Comparison of ENCODE assay signal across 32 cellular contexts in the genomic region with DNA sequence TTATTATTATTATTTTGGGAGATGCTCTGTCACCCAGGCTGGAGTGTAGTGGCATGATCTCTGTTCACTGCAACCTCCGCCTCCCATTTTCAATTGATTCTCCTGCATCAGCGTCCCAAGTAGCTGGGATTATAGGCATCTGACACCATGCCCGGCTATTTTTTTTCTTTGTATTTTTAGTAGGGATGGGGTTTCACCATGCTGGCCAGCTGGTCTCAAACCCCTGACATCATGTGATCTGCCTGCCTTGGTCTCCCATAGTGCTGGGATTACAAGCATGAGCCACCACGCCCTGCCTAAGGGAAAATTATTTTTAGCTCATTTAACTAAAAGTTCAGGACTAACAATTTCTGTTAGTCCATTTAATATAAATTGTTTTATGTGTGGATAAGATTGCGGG.
"Had no signal": no experiment of that assay in that cellular context is flagged by ENCODE, and none has a peak within 500 bp of the region (broad histone marks: within the 10 kb centered on the region; RNA-seq: fewer than 3 reads in every experiment).

No MANE protein-coding gene starts in this region.

- H3K4me3 ChIP-seq: adrenal gland, ascending aorta, body of pancreas, breast epithelium, cardiac muscle cell had no signal

- H3K27me3 ChIP-seq: adrenal gland, ascending aorta, body of pancreas, brain microvascular endothelial cell, breast epithelium, cardiac muscle cell had no signal

- H3K9me3 ChIP-seq: adrenal gland, ascending aorta, body of pancreas, breast epithelium had no signal

- H3K4me1 ChIP-seq: adrenal gland, ascending aorta, body of pancreas, breast epithelium had no signal

- ATAC-seq: activated naive CD4-positive, alpha-beta T cell treated with anti-CD3 and anti-CD28 coated beads, Interleukin-2, amount 50 U/mL, for 72 hours; activated naive CD8-positive, alpha-beta T cell treated with anti-CD3 and anti-CD28 coated beads, Interleukin-2, amount 50 U/mL, for 24 hours; activated T-cell treated with anti-CD3 and anti-CD28 coated beads, Interleukin-2, amount 50 U/mL, for 4 hours; activated T-cell treated with anti-CD3 and anti-CD28 coated beads, Interleukin-2, amount 50 U/mL, for 72 hours; activated T-helper 17 cell treated with anti-CD3 and anti-CD28 coated beads, Interleukin-2, amount 50 U/mL, for 72 hours; body of pancreas had no signal

- H3K27ac ChIP-seq: adrenal gland, ascending aorta, body of pancreas, brain microvascular endothelial cell, breast epithelium, cardiac muscle cell had no signal

- DNase-seq: activated CD8-positive, alpha-beta memory T cell treated with anti-CD3 and anti-CD28 coated beads, Interleukin-2, amount 50 U/mL, for 48 hours; activated effector memory CD4-positive, alpha-beta T cell treated with anti-CD3 and anti-CD28 coated beads, Interleukin-2, amount 50 U/mL, for 16 hours; activated gamma-delta T cell; activated gamma-delta T cell treated with Interleukin-2 at 50 U/mL for 16 hours; activated naive CD4-positive, alpha-beta T cell; activated naive CD4-positive, alpha-beta T cell treated with anti-CD3 and anti-CD28 coated beads for 36 hours; activated naive CD4-positive, alpha-beta T cell treated with anti-CD3 and anti-CD28 coated beads, Interleukin-2, amount 10 ng/mL, durations not matched to agents 7 days and 5 days; activated naive CD4-positive, alpha-beta T cell treated with anti-CD3 and anti-CD28 coated beads, Interleukin-2, amount 50 U/mL, for 16 hours; activated naive CD4-positive, alpha-beta T cell treated with Interleukin-2 at 50 U/mL for 16 hours; activated naive CD8-positive, alpha-beta T cell treated with anti-CD3 and anti-CD28 coated beads for 36 hours; activated naive CD8-positive, alpha-beta T cell treated with anti-CD3 and anti-CD28 coated beads, Interleukin-2, amount 10 ng/mL, durations not matched to agents 7 days and 5 days; activated naive CD8-positive, alpha-beta T cell treated with anti-CD3 and anti-CD28 coated beads, Interleukin-2, amount 50 U/mL, for 24 hours; activated T-cell treated with anti-CD3 and anti-CD28 coated beads for 4 hours; activated T-cell treated with anti-CD3 and anti-CD28 coated beads, Interleukin-2, amount 50 U/mL, for 1 hour; activated T-cell treated with anti-CD3 and anti-CD28 coated beads, Interleukin-2, amount 50 U/mL, for 24 hours; activated T-cell treated with anti-CD3 and anti-CD28 coated beads, Interleukin-2, amount 50 U/mL, for 4 hours; activated T-cell treated with anti-CD3 and anti-CD28 coated beads, Interleukin-2, amount 50 U/mL, for 48 hours; activated T-cell treated with anti-CD3 and anti-CD28 coated beads, Interleukin-2, amount 50 U/mL, for 72 hours; adrenal gland; amniotic stem cell; amygdala; anterior cingulate cortex; aorta; body of pancreas; brain microvascular endothelial cell; caudate nucleus; central memory CD4-positive, alpha-beta T cell had no signal

- H3K36me3 ChIP-seq: adrenal gland, ascending aorta, brain microvascular endothelial cell, breast epithelium, cardiac muscle cell had no signal
